Comparison of ENCODE assay signal across 8 cellular contexts in the genomic region with DNA sequence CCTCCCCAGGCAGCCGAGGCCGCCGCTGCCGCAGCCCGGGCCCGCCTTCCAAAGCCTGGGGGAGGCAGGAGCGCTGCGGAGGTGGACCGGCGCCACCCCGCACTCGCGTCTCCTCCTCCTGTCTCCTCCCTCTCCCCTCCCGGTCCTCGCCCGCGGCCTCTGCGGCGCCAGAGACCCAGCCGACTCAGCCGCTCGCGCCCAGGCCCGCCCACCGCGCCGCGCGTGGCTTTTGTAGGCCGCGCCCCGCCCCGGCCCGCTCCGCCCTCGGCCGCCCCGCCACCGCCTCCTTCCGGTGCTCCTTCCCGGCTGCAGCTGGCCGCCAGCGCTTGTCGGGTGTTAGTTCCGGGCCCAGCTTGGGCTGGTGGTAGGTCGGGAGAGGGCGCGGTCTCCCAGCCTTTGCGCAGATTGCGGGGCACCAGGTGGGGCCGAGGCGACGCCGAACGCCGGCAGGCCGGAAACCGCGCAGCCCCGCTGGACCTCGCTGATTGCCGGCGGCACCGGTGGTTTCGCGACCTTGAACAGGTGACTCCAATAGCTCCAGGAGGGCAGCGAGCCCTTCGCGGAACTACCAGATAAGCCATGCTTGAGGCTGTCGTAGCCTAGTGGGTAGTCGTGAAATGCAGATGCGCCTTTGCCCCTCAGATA. TPM values are rescaled to one million over a fixed set of nuclear protein-coding genes. Genes with fewer than 3 reads are reported as not detected.
DNase-seq lines count a peak whose midpoint lies in the region; ATAC-seq and TF ChIP-seq lines count a peak whose summit lies in the region.

A gene with protein sequence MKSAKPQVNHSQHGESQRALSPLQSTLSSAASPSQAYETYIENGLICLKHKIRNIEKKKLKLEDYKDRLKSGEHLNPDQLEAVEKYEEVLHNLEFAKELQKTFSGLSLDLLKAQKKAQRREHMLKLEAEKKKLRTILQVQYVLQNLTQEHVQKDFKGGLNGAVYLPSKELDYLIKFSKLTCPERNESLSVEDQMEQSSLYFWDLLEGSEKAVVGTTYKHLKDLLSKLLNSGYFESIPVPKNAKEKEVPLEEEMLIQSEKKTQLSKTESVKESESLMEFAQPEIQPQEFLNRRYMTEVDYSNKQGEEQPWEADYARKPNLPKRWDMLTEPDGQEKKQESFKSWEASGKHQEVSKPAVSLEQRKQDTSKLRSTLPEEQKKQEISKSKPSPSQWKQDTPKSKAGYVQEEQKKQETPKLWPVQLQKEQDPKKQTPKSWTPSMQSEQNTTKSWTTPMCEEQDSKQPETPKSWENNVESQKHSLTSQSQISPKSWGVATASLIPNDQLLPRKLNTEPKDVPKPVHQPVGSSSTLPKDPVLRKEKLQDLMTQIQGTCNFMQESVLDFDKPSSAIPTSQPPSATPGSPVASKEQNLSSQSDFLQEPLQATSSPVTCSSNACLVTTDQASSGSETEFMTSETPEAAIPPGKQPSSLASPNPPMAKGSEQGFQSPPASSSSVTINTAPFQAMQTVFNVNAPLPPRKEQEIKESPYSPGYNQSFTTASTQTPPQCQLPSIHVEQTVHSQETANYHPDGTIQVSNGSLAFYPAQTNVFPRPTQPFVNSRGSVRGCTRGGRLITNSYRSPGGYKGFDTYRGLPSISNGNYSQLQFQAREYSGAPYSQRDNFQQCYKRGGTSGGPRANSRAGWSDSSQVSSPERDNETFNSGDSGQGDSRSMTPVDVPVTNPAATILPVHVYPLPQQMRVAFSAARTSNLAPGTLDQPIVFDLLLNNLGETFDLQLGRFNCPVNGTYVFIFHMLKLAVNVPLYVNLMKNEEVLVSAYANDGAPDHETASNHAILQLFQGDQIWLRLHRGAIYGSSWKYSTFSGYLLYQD (minus strand): TSS at position 202 of the 645 bp plus-strand sequence. CDS start 1,431 bp downstream, outside the sequence.

- no peaks in the 10 kb centered on the region for H3K27me3 Mint-ChIP-seq in T-helper 17 cell

- H3K4me1 Mint-ChIP-seq in T-helper 17 cell: peaks cover 28% of the 10 kb centered on the region

- WGBS in prostate gland: under 1% methylated on average over 55 of the region's 72 CpGs

- H3K27ac ChIP-seq in angular gyrus (ENCODE audit: low read depth, low read length) (peak within 1 kb of the TSS; percentile 80), prostate gland (peak within 1 kb of the TSS; percentile 86)

- intact Hi-C loops in left ventricle myocardium superior (cut with micrococcal nuclease) (no loop called here), prostate gland (cut with DNase I) (loop anchor here (5.0 kb wide), 2 partner anchors 42 to 58 kb away; partner anchors contain the start of gene IPO8)

- TF ChIP-seq POLR2A in prostate gland (IDR thresholded peaks at IDR 0.05): peak; percentile 74

- peak; percentile 45 to 68 (median 53) for TF ChIP-seq CTCF in prostate gland (IDR thresholded peaks at IDR 0.05)

- peak within 1 kb of the TSS; percentile 76 to 93 for H3K4me3 ChIP-seq in prostate gland

- peaks cover 5% of the 10 kb centered on the region for H3K4me1 ChIP-seq in prostate gland (replicated peaks)

- ATAC-seq in GM18502 (IDR thresholded peaks at IDR 0.05; ENCODE audit: poor library complexity, unreplicated experiment) (peak; percentile 94), HG02943 (IDR thresholded peaks at IDR 0.05; ENCODE audit: low read depth, unreplicated experiment) (peak; percentile 94), T-helper 17 cell (peak; percentile 93), left ventricle myocardium superior (peak; percentile 99)

- H3K36me3 ChIP-seq in prostate gland: no peaks in the 10 kb centered on the region

- no peaks in the 10 kb centered on the region for H3K36me3 Mint-ChIP-seq in T-helper 17 cell (ENCODE audit: low read depth)

- no peaks in the 10 kb centered on the region for H3K9me3 ChIP-seq in T-helper 17 cell (ENCODE audit: control insufficient read depth, low read length, poor library complexity, severe bottlenecking)
- H3K9me3 ChIP-seq in prostate gland: no peaks in the 10 kb centered on the region

- peak within 1 kb of the TSS; percentile 76 for H3K27ac Mint-ChIP-seq in T-helper 17 cell

- H3K4me3 Mint-ChIP-seq in T-helper 17 cell: peak within 1 kb of the TSS; percentile 95

- H3K27me3 ChIP-seq in prostate gland (replicated peaks; ENCODE audit: insufficient read depth): no peaks in the 10 kb centered on the region

- DNase-seq in NCI-H1694 treated with DMSO at 0.1 percent for 48 hours (lab: John Stamatoyannopoulos, UW): peak; percentile 93
- DNase-seq in T-helper 17 cell: peak; percentile 88 to 91 (median 90)
- peak; percentile 99 for DNase-seq in left ventricle myocardium superior
- peak; percentile 94 for DNase-seq in prostate gland (ENCODE audit: low spot score)
- DNase-seq in ureter (ENCODE audit: low spot score): peak; percentile 96

RNA-seq across cellular contexts. Expression of the gene that starts here (rescaled TPM):
- total RNA-seq in T-helper 17 cell (10 to 100 TPM; 19.1 to 28.5 TPM), left ventricle myocardium superior (30.2 TPM), prostate gland (10 to 100 TPM; 20.4 to 40.0 TPM), ureter (32.0 TPM)

Comparison
In these comparisons a context has a peak if more than half of its experiments do, and no peak if none do; other contexts are left out.
1. Peak in every context shown above with its lines: DNase-seq, ATAC-seq, H3K4me3 ChIP-seq and H3K27ac ChIP-seq.